ENCODE assay signal across 24 cellular contexts in the genomic region with DNA sequence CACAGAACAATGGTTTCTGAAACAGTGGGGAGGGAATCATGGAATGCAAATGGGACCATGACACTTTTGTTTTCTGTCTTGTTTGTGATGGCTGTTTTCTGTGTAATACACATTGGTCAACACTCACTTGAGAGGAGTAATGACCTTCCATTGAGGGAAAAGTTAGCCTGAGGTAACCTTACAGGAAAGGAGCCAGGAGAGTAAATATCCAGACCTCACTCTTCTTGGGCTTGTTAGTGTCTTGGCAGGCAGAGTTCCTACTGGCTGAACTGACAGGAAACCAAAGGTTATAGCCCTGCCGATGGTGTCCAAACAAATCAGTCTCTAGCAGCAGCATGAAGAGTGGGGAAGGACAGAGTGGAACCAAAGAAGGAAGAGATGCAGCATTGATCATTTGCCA. TPM values are rescaled to one million over a fixed set of nuclear protein-coding genes. Genes with fewer than 3 reads are reported as not detected.
"Had no signal": no experiment of that assay in that cellular context is flagged by ENCODE, and none has a peak within 500 bp of the region (broad histone marks: within the 10 kb centered on the region; RNA-seq: fewer than 3 reads in every experiment).

No MANE protein-coding gene starts in this region.

- H3K4me1 ChIP-seq: thyroid gland had no signal

- H3K9me3 Mint-ChIP-seq: activated CD4-positive, alpha-beta memory T cell treated with anti-CD3 and anti-CD28 coated beads for 36 hours; activated naive CD4-positive, alpha-beta T cell treated with anti-CD3 and anti-CD28 coated beads, Interleukin-2, amount 10 ng/mL, durations not matched to agents 7 days and 5 days; stimulated activated naive CD8-positive, alpha-beta T cell treated with anti-CD3 and anti-CD28 coated beads, Interleukin-15, Interleukin-2, amounts not matched to agents 100 ng/mL and 50 ng/mL, for 24 hours had no signal

- H3K27ac ChIP-seq: heart right ventricle, ovary, thyroid gland had no signal

- H3K27me3 Mint-ChIP-seq: activated CD4-positive, alpha-beta memory T cell treated with anti-CD3 and anti-CD28 coated beads for 36 hours; activated naive CD4-positive, alpha-beta T cell treated with anti-CD3 and anti-CD28 coated beads, Interleukin-2, amount 10 ng/mL, durations not matched to agents 7 days and 5 days had no signal

- H3K36me3 ChIP-seq: heart right ventricle, ovary, thyroid gland had no signal

- ATAC-seq: left colon; naive thymus-derived CD8-positive, alpha-beta T cell; right cardiac atrium; T-helper 17 cell had no signal

- H3K9me3 ChIP-seq: heart right ventricle, ovary, thyroid gland had no signal

- H3K4me3 Mint-ChIP-seq: activated CD4-positive, alpha-beta memory T cell treated with anti-CD3 and anti-CD28 coated beads for 36 hours; activated naive CD4-positive, alpha-beta T cell treated with anti-CD3 and anti-CD28 coated beads, Interleukin-2, amount 10 ng/mL, durations not matched to agents 7 days and 5 days; naive thymus-derived CD8-positive, alpha-beta T cell; stimulated activated naive CD8-positive, alpha-beta T cell treated with anti-CD3 and anti-CD28 coated beads, Interleukin-15, Interleukin-2, amounts not matched to agents 100 ng/mL and 50 ng/mL, for 24 hours; T-helper 17 cell had no signal

- H3K4me3 ChIP-seq: heart right ventricle, lung, ovary, thyroid gland had no signal

- H3K27me3 ChIP-seq: ovary, thyroid gland had no signal

- H3K4me1 Mint-ChIP-seq: activated naive CD4-positive, alpha-beta T cell treated with anti-CD3 and anti-CD28 coated beads, Interleukin-2, amount 10 ng/mL, durations not matched to agents 7 days and 5 days; naive thymus-derived CD8-positive, alpha-beta T cell; T-helper 17 cell had no signal

- DNase-seq: activated CD4-positive, alpha-beta memory T cell treated with anti-CD3 and anti-CD28 coated beads for 36 hours; activated CD4-positive, alpha-beta T cell treated with anti-CD3 and anti-CD28 coated beads for 48 hours; activated effector memory CD4-positive, alpha-beta T cell treated with anti-CD3 and anti-CD28 coated beads, Interleukin-2, amount 50 U/mL, for 16 hours; activated naive CD4-positive, alpha-beta T cell treated with anti-CD3 and anti-CD28 coated beads, Interleukin-2, amount 10 ng/mL, durations not matched to agents 7 days and 5 days; activated T-cell treated with anti-CD3 and anti-CD28 coated beads, Interleukin-2, amount 50 U/mL, for 48 hours; amygdala; effector CD4-positive, alpha-beta T cell; erythroblast; foreskin fibroblast; heart right ventricle; left colon; naive thymus-derived CD8-positive, alpha-beta T cell; ovary; right cardiac atrium; stimulated activated CD4-positive, alpha-beta T cell treated with anti-CD3 and anti-CD28 coated beads, Interleukin-12 subunit alpha, Interleukin-12 subunit beta, amount 100 ng/mL, for 4 hours; stimulated activated CD4-positive, alpha-beta T cell treated with anti-CD3 and anti-CD28 coated beads, Interleukin-4, amount 100 ng/mL, for 4 hours; substantia nigra; T-helper 17 cell; thyroid gland had no signal

- H3K27ac Mint-ChIP-seq: activated CD4-positive, alpha-beta memory T cell treated with anti-CD3 and anti-CD28 coated beads for 36 hours; activated naive CD4-positive, alpha-beta T cell treated with anti-CD3 and anti-CD28 coated beads, Interleukin-2, amount 10 ng/mL, durations not matched to agents 7 days and 5 days; naive thymus-derived CD8-positive, alpha-beta T cell; stimulated activated naive CD8-positive, alpha-beta T cell treated with anti-CD3 and anti-CD28 coated beads, Interleukin-15, Interleukin-2, amounts not matched to agents 100 ng/mL and 50 ng/mL, for 24 hours; T-helper 17 cell had no signal

- H3K36me3 Mint-ChIP-seq: activated CD4-positive, alpha-beta memory T cell treated with anti-CD3 and anti-CD28 coated beads for 36 hours; activated naive CD4-positive, alpha-beta T cell treated with anti-CD3 and anti-CD28 coated beads, Interleukin-2, amount 10 ng/mL, durations not matched to agents 7 days and 5 days; naive thymus-derived CD8-positive, alpha-beta T cell had no signal

RNA-seq across cellular contexts. Expression of a gene that starts 17.2 kb away (rescaled TPM):
- total RNA-seq: activated CD4-positive, alpha-beta memory T cell treated with anti-CD3 and anti-CD28 coated beads for 36 hours; chondrocyte; fibroblast of lung; naive thymus-derived CD8-positive, alpha-beta T cell; pulmonary artery endothelial cell; T-helper 17 cell had no signal
